8 cellular contexts compared by ENCODE assay signal in genomic region chr6:42661540-42662153, GRCh38.
DNase-seq lines count a peak whose midpoint lies in the region; ATAC-seq and TF ChIP-seq lines count a peak whose summit lies in the region.

No MANE protein-coding gene starts in this region.

- TF ChIP-seq CTCF in Calu3 (IDR thresholded peaks at IDR 0.05; ENCODE audit: unreplicated experiment) (peak; percentile 92), esophagus muscularis mucosa (IDR thresholded peaks at IDR 0.05) (peak; percentile 83 to 93 (median 87))

- peaks cover 56% of the 10 kb centered on the region for H3K36me3 Mint-ChIP-seq in Calu3 (ENCODE audit: insufficient read depth, unreplicated experiment)
- H3K36me3 Mint-ChIP-seq in naive thymus-derived CD8-positive, alpha-beta T cell = peaks cover 6 to 86% (median 14%) of the 10 kb centered on the region in 3 donors
- H3K36me3 Mint-ChIP-seq in stimulated activated effector memory CD8-positive, alpha-beta T cell treated with anti-CD3 and anti-CD28 coated beads, Interleukin-12 subunit alpha, Interleukin-12 subunit beta, amount 100 ng/mL, for 72 hours = peaks cover 100% of the 10 kb centered on the region

- H3K4me3 ChIP-seq in esophagus muscularis mucosa = no peak overlapping the region

- no peaks in the 10 kb centered on the region for H3K27me3 ChIP-seq in esophagus muscularis mucosa

- CTCF ChIA-PET in Calu3 (lab: Charles Lee) = interaction anchor here (0.6 to 1.4 kb wide), 14 partner anchors 43 to 1814 kb away, joined by 3 to 17 read pairs (median 4); partner anchors contain the start of genes BICRAL, RPL7L1 and TBCC

- peak; percentile 87 for DNase-seq in Calu3
- DNase-seq in KG1 (lab: John Stamatoyannopoulos, UW) = peak; percentile 69
- peak; percentile 91 for DNase-seq in OCI-M1 (lab: John Stamatoyannopoulos, UW)
- DNase-seq in activated T-cell treated with anti-CD3 and anti-CD28 coated beads for 4 hours = peak; percentile 87
- peak; percentile 96 for DNase-seq in esophagus muscularis mucosa (ENCODE audit: extremely low spot score)
- DNase-seq in naive thymus-derived CD8-positive, alpha-beta T cell = peak; percentile 69 to 93 (median 83)
- peak; percentile 72 to 89 for DNase-seq in stimulated activated effector memory CD8-positive, alpha-beta T cell treated with anti-CD3 and anti-CD28 coated beads, Interleukin-12 subunit alpha, Interleukin-12 subunit beta, amount 100 ng/mL, for 72 hours (ENCODE audit: low spot score in 2 of 2)

- H3K27me3 Mint-ChIP-seq in Calu3 (ENCODE audit: unreplicated experiment) = no peaks in the 10 kb centered on the region
- H3K27me3 Mint-ChIP-seq in naive thymus-derived CD8-positive, alpha-beta T cell = no peaks in the 10 kb centered on the region

- H3K36me3 ChIP-seq in esophagus muscularis mucosa = peaks cover 67 to 95% (median 81%) of the 10 kb centered on the region in 4 donors

- H3K4me1 ChIP-seq in esophagus muscularis mucosa = peaks cover 0 to 4% (median 1%) of the 10 kb centered on the region in 4 donors

- intact Hi-C loops in Calu3 (cut with micrococcal nuclease; ENCODE audit: unreplicated experiment) (loop anchor here (1.0 to 2.0 kb wide), 3 partner anchors 65 to 237 kb away; no protein-coding TSS in a partner anchor), esophagus muscularis mucosa (cut with DNase I) (loop anchor here (2.0 to 5.0 kb wide), 2 partner anchors 65 to 216 kb away; partner anchors contain the start of gene RPL7L1)

- TF ChIP-seq EP300 in esophagus muscularis mucosa (IDR thresholded peaks at IDR 0.05) = no peak

- peak; percentile 93 to 96 for ATAC-seq in naive thymus-derived CD8-positive, alpha-beta T cell
- ATAC-seq in stimulated activated effector memory CD8-positive, alpha-beta T cell treated with anti-CD3 and anti-CD28 coated beads, Interleukin-12 subunit alpha, Interleukin-12 subunit beta, amount 100 ng/mL, for 72 hours = peak; percentile 81
- no peak for ATAC-seq in GM21786 (IDR thresholded peaks at IDR 0.05; ENCODE audit: unreplicated experiment)

- BruUV-seq in Calu3 (replicated peaks; lab: Mats Ljungman, UMichigan) = no TSS peak

- H3K4me1 Mint-ChIP-seq in Calu3 (ENCODE audit: low read depth, unreplicated experiment) = no peaks in the 10 kb centered on the region
- H3K4me1 Mint-ChIP-seq in naive thymus-derived CD8-positive, alpha-beta T cell = peaks cover 0 to 4% (median 0%) of the 10 kb centered on the region in 4 donors
- no peaks in the 10 kb centered on the region for H3K4me1 Mint-ChIP-seq in stimulated activated effector memory CD8-positive, alpha-beta T cell treated with anti-CD3 and anti-CD28 coated beads, Interleukin-12 subunit alpha, Interleukin-12 subunit beta, amount 100 ng/mL, for 72 hours

- H3K9me3 ChIP-seq in esophagus muscularis mucosa = no peaks in the 10 kb centered on the region

- no peak for TF ChIP-seq POLR2A in esophagus muscularis mucosa (IDR thresholded peaks at IDR 0.05; ENCODE audit: low read depth)

- no peaks in the 10 kb centered on the region for H3K9me3 Mint-ChIP-seq in Calu3 (ENCODE audit: low read depth, unreplicated experiment)
- no peaks in the 10 kb centered on the region for H3K9me3 Mint-ChIP-seq in naive thymus-derived CD8-positive, alpha-beta T cell
- no peaks in the 10 kb centered on the region for H3K9me3 Mint-ChIP-seq in stimulated activated effector memory CD8-positive, alpha-beta T cell treated with anti-CD3 and anti-CD28 coated beads, Interleukin-12 subunit alpha, Interleukin-12 subunit beta, amount 100 ng/mL, for 72 hours

- POLR2A ChIA-PET in naive thymus-derived CD8-positive, alpha-beta T cell (lab: Charles Lee) = interaction anchor here (0.8 to 4.4 kb wide), 11 partner anchors 32 to 238 kb away, joined by 3 to 27 read pairs (median 5); partner anchors contain the start of genes RPL7L1 and TBCC

- WGBS in esophagus muscularis mucosa = 0% methylated on average over 5 of the region's 5 CpGs

- no peak overlapping the region for H3K4me3 Mint-ChIP-seq in Calu3 (ENCODE audit: low read depth, unreplicated experiment)
- no peak overlapping the region for H3K4me3 Mint-ChIP-seq in naive thymus-derived CD8-positive, alpha-beta T cell
- no peak overlapping the region for H3K4me3 Mint-ChIP-seq in stimulated activated effector memory CD8-positive, alpha-beta T cell treated with anti-CD3 and anti-CD28 coated beads, Interleukin-12 subunit alpha, Interleukin-12 subunit beta, amount 100 ng/mL, for 72 hours

- peak overlapping the region; percentile 30 for H3K27ac Mint-ChIP-seq in Calu3 (ENCODE audit: unreplicated experiment)
- H3K27ac Mint-ChIP-seq in naive thymus-derived CD8-positive, alpha-beta T cell = peak overlapping the region in 8 of 10 donors; percentile 2 to 62 (median 32)
- H3K27ac Mint-ChIP-seq in stimulated activated effector memory CD8-positive, alpha-beta T cell treated with anti-CD3 and anti-CD28 coated beads, Interleukin-12 subunit alpha, Interleukin-12 subunit beta, amount 100 ng/mL, for 72 hours = no peak overlapping the region

- peak overlapping the region in 1 of 4 donors; percentile 24 for H3K27ac ChIP-seq in esophagus muscularis mucosa (replicated peaks in 1 of 4)
